In the genomic region with DNA sequence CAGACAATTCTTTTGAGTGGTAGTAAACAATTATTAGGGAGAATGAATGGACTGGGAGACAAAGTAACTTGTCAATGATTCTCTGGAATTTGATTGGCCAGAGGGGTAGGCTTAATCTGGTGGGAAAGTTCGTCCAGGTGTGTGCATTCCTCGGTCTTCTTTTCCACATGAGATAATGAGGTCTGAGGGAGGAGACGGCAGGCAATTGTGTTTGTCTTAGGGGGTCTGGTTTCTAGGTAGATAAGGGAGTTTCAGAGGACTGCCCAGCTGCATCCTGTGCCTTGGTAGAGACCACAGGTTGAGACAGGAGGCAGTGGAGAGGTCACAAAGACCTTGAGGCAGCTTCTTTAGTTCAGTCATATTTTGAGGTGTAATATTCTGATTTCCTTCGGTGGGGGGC, we compare ENCODE assay signal across 20 cellular contexts.
"Had no signal": no experiment of that assay in that cellular context is flagged by ENCODE, and none has a peak within 500 bp of the region (broad histone marks: within the 10 kb centered on the region; RNA-seq: fewer than 3 reads in every experiment).

No MANE protein-coding gene starts in this region.

- H3K27ac ChIP-seq: brain microvascular endothelial cell, colonic mucosa, gastrocnemius medialis, parathyroid adenoma, sigmoid colon had no signal

- H3K4me3 ChIP-seq: colonic mucosa, gastrocnemius medialis, sigmoid colon had no signal

- H3K4me3 Mint-ChIP-seq: activated CD4-positive, alpha-beta T cell treated with anti-CD3 and anti-CD28 coated beads, Interleukin-2, amount 10 ng/mL, durations not matched to agents 7 days and 5 days; activated naive CD4-positive, alpha-beta T cell treated with anti-CD3 and anti-CD28 coated beads for 36 hours; activated T-cell treated with anti-CD3 and anti-CD28 coated beads, Interleukin-2, amount 50 U/mL, for 4 hours; immature natural killer cell; natural killer cell had no signal

- H3K27me3 ChIP-seq: brain microvascular endothelial cell, colonic mucosa, gastrocnemius medialis, sigmoid colon had no signal

- ATAC-seq: activated CD4-positive, CD25-positive, alpha-beta regulatory T cell treated with anti-CD3 and anti-CD28 coated beads, Interleukin-2, amount 50 U/mL, for 24 hours; activated T-cell treated with anti-CD3 and anti-CD28 coated beads, Interleukin-2, amount 50 U/mL, for 4 hours; esophagus mucosa; gastrocnemius medialis; natural killer cell had no signal

- H3K27ac Mint-ChIP-seq: activated CD4-positive, alpha-beta T cell treated with anti-CD3 and anti-CD28 coated beads, Interleukin-2, amount 10 ng/mL, durations not matched to agents 7 days and 5 days; activated naive CD4-positive, alpha-beta T cell treated with anti-CD3 and anti-CD28 coated beads for 36 hours; immature natural killer cell had no signal

- H3K9me3 Mint-ChIP-seq: activated CD4-positive, alpha-beta T cell treated with anti-CD3 and anti-CD28 coated beads, Interleukin-2, amount 10 ng/mL, durations not matched to agents 7 days and 5 days; activated naive CD4-positive, alpha-beta T cell treated with anti-CD3 and anti-CD28 coated beads for 36 hours; activated T-cell treated with anti-CD3 and anti-CD28 coated beads, Interleukin-2, amount 50 U/mL, for 4 hours; immature natural killer cell; natural killer cell had no signal

- H2AFZ ChIP-seq: parathyroid adenoma had no signal

- H3K36me3 Mint-ChIP-seq: natural killer cell had no signal

- H3K27me3 Mint-ChIP-seq: activated CD4-positive, alpha-beta T cell treated with anti-CD3 and anti-CD28 coated beads, Interleukin-2, amount 10 ng/mL, durations not matched to agents 7 days and 5 days had no signal

- DNase-seq: activated CD4-positive, alpha-beta T cell treated with anti-CD3 and anti-CD28 coated beads, Interleukin-2, amount 10 ng/mL, durations not matched to agents 7 days and 5 days; activated CD8-positive, alpha-beta memory T cell treated with anti-CD3 and anti-CD28 coated beads, Interleukin-2, amount 50 U/mL, for 4 hours; activated naive CD4-positive, alpha-beta T cell treated with anti-CD3 and anti-CD28 coated beads for 36 hours; activated T-cell treated with anti-CD3 and anti-CD28 coated beads, Interleukin-2, amount 50 U/mL, for 4 hours; aorta; brain microvascular endothelial cell; central memory CD4-positive, alpha-beta T cell; colonic mucosa; gastrocnemius medialis; head of caudate nucleus; immature natural killer cell; mesenchymal stem cell; natural killer cell; sigmoid colon; stimulated activated naive CD4-positive, alpha-beta T cell; T-helper 1 cell; T1000 had no signal

- H3K36me3 ChIP-seq: brain microvascular endothelial cell, colonic mucosa, sigmoid colon had no signal

- H3K9me3 ChIP-seq: colonic mucosa, gastrocnemius medialis, sigmoid colon had no signal
